Comparison of ENCODE assay signal across 8 cellular contexts in genomic region chr6:34055223-34055933, GRCh38.
A peak's percentile ranks its signal among the peaks of the same experiment; 100 is the strongest.
DNase-seq lines count a peak whose midpoint lies in the region; ATAC-seq and TF ChIP-seq lines count a peak whose summit lies in the region.

No MANE protein-coding gene starts in this region.

- no peak overlapping the region for H2BK5ac ChIP-seq in mesenchymal stem cell (ENCODE audit: low read depth, low read length, poor library complexity, severe bottlenecking)

- H2AFZ ChIP-seq in GM23338: no peak overlapping the region
- no peak overlapping the region for H2AFZ ChIP-seq in mesenchymal stem cell (ENCODE audit: low read depth, low read length)

- peaks cover 31% of the 10 kb centered on the region for H3K27me3 Mint-ChIP-seq in GM23338 (ENCODE audit: insufficient read depth, low read depth, poor library complexity)

- no peak overlapping the region for H3K9ac ChIP-seq in mesenchymal stem cell (ENCODE audit: low read length)

- peak; percentile 71 for ATAC-seq in GM23338

- H4K8ac ChIP-seq in mesenchymal stem cell (ENCODE audit: low read length): no peak overlapping the region

- no peak overlapping the region for H3K4me3 ChIP-seq in GM23338
- H3K4me3 ChIP-seq in mesenchymal stem cell (ENCODE audit: insufficient read depth in 1 of 2, low read depth in 1 of 2, low read length in 2 of 2): no peak overlapping the region
- no peak overlapping the region for H3K4me3 ChIP-seq in lower leg skin (ENCODE audit: low read depth, poor library complexity, severe bottlenecking)

- no peak overlapping the region for H3K18ac ChIP-seq in mesenchymal stem cell (ENCODE audit: low read depth in 1 of 2, low read length in 2 of 2)

- H3K4me1 ChIP-seq in GM23338 (ENCODE audit: insufficient read depth): peaks cover 24% of the 10 kb centered on the region
- peaks cover 3% of the 10 kb centered on the region for H3K4me1 ChIP-seq in mesenchymal stem cell (ENCODE audit: control insufficient read depth, insufficient read depth, low read depth, low read length)

- no peak overlapping the region for H3K27ac ChIP-seq in GM23338 (ENCODE audit: low read depth)
- H3K27ac ChIP-seq in mesenchymal stem cell (ENCODE audit: low read length, poor library complexity, severe bottlenecking): no peak overlapping the region

- H2AK5ac ChIP-seq in mesenchymal stem cell (ENCODE audit: low read length, severe bottlenecking): no peak overlapping the region

- no peak overlapping the region for H4K91ac ChIP-seq in mesenchymal stem cell (ENCODE audit: low read length)

- no peaks in the 10 kb centered on the region; the same call in 1 of the 2 replicates for H3K36me3 ChIP-seq in GM23338 (ENCODE audit: insufficient read depth)
- H3K36me3 ChIP-seq in mesenchymal stem cell (ENCODE audit: control insufficient read depth in 1 of 2, insufficient read depth in 2 of 2, low read depth in 1 of 2, low read length in 2 of 2): peaks cover 0 to 3% of the 10 kb centered on the region in 2 experiments

- no peaks in the 10 kb centered on the region for H3K79me2 ChIP-seq in GM23338 (replicated peaks; ENCODE audit: insufficient read depth)

- H2BK15ac ChIP-seq in mesenchymal stem cell (ENCODE audit: low read depth, poor library complexity, severe bottlenecking): no peak overlapping the region

- H4K20me1 ChIP-seq in GM23338 (replicated peaks; ENCODE audit: insufficient read depth): no peaks in the 10 kb centered on the region; the same call in 1 of the 2 replicates

- DNase-seq in AG09319 (ENCODE audit: extremely low read depth, low read depth) (peak; percentile 5), GM23338 (ENCODE audit: low spot score) (peak; percentile 82), NCI-H526 (lab: John Stamatoyannopoulos, UW) (peak; percentile 67 to 91), ecto neural progenitor cell (ENCODE audit: low spot score) (peak; percentile 84), mesenchymal stem cell (peak; percentile 66), lower leg skin (ENCODE audit: low spot score in 2 of 2) (no peak)
- DNase-seq in activated CD4-positive, alpha-beta T cell treated with anti-CD3 and anti-CD28 coated beads, Interleukin-2, amount 50 U/mL, for 24 hours (ENCODE audit: low read depth in 1 of 2, low spot score in 1 of 2): peak; percentile 46 to 55
- DNase-seq in stimulated activated CD8-positive, alpha-beta memory T cell treated with anti-CD3 and anti-CD28 coated beads, Interleukin-2, amount 100 ng/mL, for 48 hours (ENCODE audit: low read depth in 2 of 2): peak; percentile 47 to 52

- TF ChIP-seq CTCF in AG09319 (IDR thresholded peaks at IDR 0.05; ENCODE audit: low read depth, low read length): peak; percentile 77
- TF ChIP-seq CTCF in GM23338 (conservative IDR thresholded peaks at IDR 0.05; ENCODE audit: low read depth in 2 of 2): peak; percentile 77 to 91
- TF ChIP-seq CTCF in lower leg skin (IDR thresholded peaks at IDR 0.05): no peak

- no peak overlapping the region for H3K27ac Mint-ChIP-seq in GM23338

- intact Hi-C loops in lower leg skin (cut with DNase I; ENCODE audit: low total_unique reads): no loop called here

- 69% methylated on average over 18 of the region's 18 CpGs for WGBS in mesenchymal stem cell
- 65 to 75% methylated on average over 15 to 18 of the region's 18 CpGs for WGBS in lower leg skin, 2 donors

- peaks cover 3% of the 10 kb centered on the region; the same call in 1 of the 3 replicates for H3K36me3 Mint-ChIP-seq in GM23338 (ENCODE audit: low read depth)

- no peak overlapping the region for H2BK120ac ChIP-seq in mesenchymal stem cell (ENCODE audit: low read depth, low read length)

- H3K14ac ChIP-seq in mesenchymal stem cell (ENCODE audit: low read length in 2 of 2): no peak overlapping the region

- H3K23ac ChIP-seq in mesenchymal stem cell (ENCODE audit: low read length in 2 of 2): no peak overlapping the region

- no peak overlapping the region for H3K4me2 ChIP-seq in GM23338
- no peak overlapping the region for H3K4me2 ChIP-seq in mesenchymal stem cell (ENCODE audit: low read length, poor library complexity, severe bottlenecking)

- H3K27me3 ChIP-seq in GM23338 (ENCODE audit: insufficient read depth): no peaks in the 10 kb centered on the region
- H3K27me3 ChIP-seq in mesenchymal stem cell (ENCODE audit: control insufficient read depth in 1 of 2, insufficient read depth in 1 of 2, low read length in 2 of 2): peaks cover 64 to 71% of the 10 kb centered on the region in 2 experiments

- H3F3A ChIP-seq in GM23338 (replicated peaks; ENCODE audit: low read depth): no peaks in the 10 kb centered on the region; the same call in 1 of the 2 replicates

- H3K4me1 Mint-ChIP-seq in GM23338: peaks cover 27% of the 10 kb centered on the region

- no peaks in the 10 kb centered on the region for H3K9me3 ChIP-seq in mesenchymal stem cell (ENCODE audit: control insufficient read depth, low read length)

- no peak overlapping the region for H3K4ac ChIP-seq in mesenchymal stem cell (ENCODE audit: low read depth in 1 of 2, low read length in 2 of 2)

- no peaks in the 10 kb centered on the region; the same call in 2 of the 3 replicates for H3K9me3 Mint-ChIP-seq in GM23338

- no peak overlapping the region for H2BK12ac ChIP-seq in mesenchymal stem cell (ENCODE audit: low read length in 2 of 2)

- no peak for TF ChIP-seq POLR2A in lower leg skin (IDR thresholded peaks at IDR 0.05)

- H3K79me1 ChIP-seq in mesenchymal stem cell (replicated peaks; ENCODE audit: low read length, poor library complexity, severe bottlenecking): no peaks in the 10 kb centered on the region

- H3K4me3 Mint-ChIP-seq in GM23338: no peak overlapping the region; the same call in 2 of the 3 replicates

- H3K9me2 ChIP-seq in GM23338 (ENCODE audit: insufficient read depth): no peaks in the 10 kb centered on the region

TF ChIP-seq in GM23338, 12 proteins besides CTCF, POLR2A, EP300 and RAD21:
- no peak for TF ChIP-seq ZNF114 (CRISPR knock-in tag; IDR thresholded peaks at IDR 0.05)
- no peak for TF ChIP-seq CREB1 (CRISPR knock-in tag; IDR thresholded peaks at IDR 0.05; ENCODE audit: low read depth)
- TF ChIP-seq EZH2 (IDR thresholded peaks at IDR 0.05; ENCODE audit: low read depth, unreplicated experiment): no peak
- TF ChIP-seq, protein P1, sequence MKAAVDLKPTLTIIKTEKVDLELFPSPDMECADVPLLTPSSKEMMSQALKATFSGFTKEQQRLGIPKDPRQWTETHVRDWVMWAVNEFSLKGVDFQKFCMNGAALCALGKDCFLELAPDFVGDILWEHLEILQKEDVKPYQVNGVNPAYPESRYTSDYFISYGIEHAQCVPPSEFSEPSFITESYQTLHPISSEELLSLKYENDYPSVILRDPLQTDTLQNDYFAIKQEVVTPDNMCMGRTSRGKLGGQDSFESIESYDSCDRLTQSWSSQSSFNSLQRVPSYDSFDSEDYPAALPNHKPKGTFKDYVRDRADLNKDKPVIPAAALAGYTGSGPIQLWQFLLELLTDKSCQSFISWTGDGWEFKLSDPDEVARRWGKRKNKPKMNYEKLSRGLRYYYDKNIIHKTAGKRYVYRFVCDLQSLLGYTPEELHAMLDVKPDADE (IDR thresholded peaks at IDR 0.05): no peak
- no peak for TF ChIP-seq REST (IDR thresholded peaks at IDR 0.05; ENCODE audit: unreplicated experiment)
- no peak for TF ChIP-seq NANOG (IDR thresholded peaks at IDR 0.05; ENCODE audit: borderline replicate concordance)

Comparison
In these comparisons a context has a peak if more than half of its experiments do, and no peak if none do; other contexts are left out.
1. DNase-seq: peak in AG09319 (single experiment), GM23338 (single experiment), NCI-H526 (2 of 2), activated CD4-positive, alpha-beta T cell treated with anti-CD3 and anti-CD28 coated beads, Interleukin-2, amount 50 U/mL, for 24 hours (2 of 2), ecto neural progenitor cell (single experiment), mesenchymal stem cell (single experiment) and stimulated activated CD8-positive, alpha-beta memory T cell treated with anti-CD3 and anti-CD28 coated beads, Interleukin-2, amount 100 ng/mL, for 48 hours (2 of 2); none in lower leg skin (0 of 2).
2. CTCF ChIP-seq: peak in AG09319 (single experiment) and GM23338 (2 of 2); none in lower leg skin (0 of 3).